In the genomic region with DNA sequence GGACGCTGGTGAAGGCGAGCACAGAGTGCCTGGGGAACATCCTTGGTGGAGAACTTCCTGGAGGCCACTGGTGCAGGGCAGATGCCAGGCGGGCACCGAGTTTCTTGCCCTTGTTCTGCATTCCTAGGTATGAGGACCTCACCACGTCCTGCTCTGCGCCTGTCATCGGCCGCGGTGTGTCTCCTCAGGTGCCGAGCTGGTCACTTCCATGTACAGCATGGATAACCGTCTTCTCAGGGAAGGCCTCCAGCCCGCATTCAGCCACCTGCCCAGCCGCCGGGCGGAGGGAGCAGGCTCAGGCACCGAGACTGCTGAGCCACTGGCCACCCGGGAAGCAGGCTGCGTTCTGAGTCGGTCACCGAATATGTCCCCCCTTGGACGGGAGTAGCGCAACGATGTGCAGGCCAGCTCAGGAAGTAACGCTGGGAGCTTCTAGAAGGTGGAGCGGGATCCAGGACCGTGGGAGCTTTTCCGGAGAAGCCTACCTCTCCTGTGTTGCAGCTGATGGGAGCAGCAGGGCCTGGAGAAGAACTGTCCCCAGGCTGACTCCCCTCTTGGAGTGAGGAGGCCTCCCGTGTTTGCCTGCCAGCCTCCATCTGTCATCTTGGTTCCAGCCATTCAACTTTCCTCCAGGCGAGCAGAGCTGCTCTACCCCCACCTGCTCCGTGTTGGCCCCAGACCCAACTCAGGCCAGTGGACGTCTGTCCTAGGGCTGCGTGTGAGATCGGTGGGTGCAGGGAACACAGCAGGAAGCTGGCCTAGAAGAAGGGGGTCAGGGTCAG, we compare ENCODE assay signal across 10 cellular contexts. TPM values are rescaled to one million over a fixed set of nuclear protein-coding genes. Genes with fewer than 3 reads are reported as not detected.
A peak's percentile ranks its signal among the peaks of the same experiment; 100 is the strongest.
DNase-seq lines count a peak whose midpoint lies in the region; ATAC-seq, FAIRE-seq and TF ChIP-seq lines count a peak whose summit lies in the region.
"Had no signal": no experiment of that assay in that cellular context is flagged by ENCODE, and none has a peak within 500 bp of the region (broad histone marks: within the 10 kb centered on the region; RNA-seq: fewer than 3 reads in every experiment).

No MANE protein-coding gene starts in this region.

- H3K27ac ChIP-seq in 22Rv1 (peak overlapping the region; percentile 44; the same call in 1 of the 2 replicates), lower lobe of right lung (peak overlapping the region; percentile 79), Karpas-422 (ENCODE audit: low read length) (no peak overlapping the region)
- no peak overlapping the region for H3K27ac ChIP-seq in BLaER1 treated with 17β-estradiol and CSF1 and Interleukin-3, amounts not matched to agents 10 nM and 100 nM

- CTCF ChIA-PET in activated B cell treated with CpG ODN at 0.5 μM for 24 hours (lab: Charles Lee): interaction anchor here (1.3 kb wide), 1 partner anchor 9 kb away, joined by 3 read pairs; no protein-coding TSS in a partner anchor

- H3K4me3 ChIP-seq in BLaER1 treated with 17β-estradiol and CSF1 and Interleukin-3, amounts not matched to agents 10 nM and 100 nM: peak overlapping the region in 5 of 10 experiments; percentile 66 to 79 (median 74); a peak in 7 of 20 replicates
- H3K4me3 ChIP-seq in lower lobe of right lung (peak overlapping the region; percentile 62), Karpas-422 (ENCODE audit: low read length) (no peak overlapping the region)
- H3K4me3 ChIP-seq: mucosa of descending colon had no signal

- peaks cover 73 to 97% (median 96%) of the 10 kb centered on the region in 11 experiments for H3K27me3 ChIP-seq in BLaER1 treated with 17β-estradiol and CSF1 and Interleukin-3, amounts not matched to agents 10 nM and 100 nM
- H3K27me3 ChIP-seq in lower lobe of right lung (ENCODE audit: low read depth) (peaks cover 2% of the 10 kb centered on the region), Karpas-422 (ENCODE audit: low read length) (no peaks in the 10 kb centered on the region)

- no peak for DNase-seq in activated B cell treated with CpG ODN at 0.5 μM for 24 hours
- DNase-seq in lower lobe of right lung: peak; percentile 48
- DNase-seq in EL: no peak
- no peak for DNase-seq in ecto neural progenitor cell (ENCODE audit: low spot score)
- DNase-seq in RCC 7860 (ENCODE audit: low spot score): no peak
- DNase-seq in Karpas-422: no peak
- DNase-seq: activated T-cell treated with anti-CD3 and anti-CD28 coated beads for 4 hours had no signal

- H3K9ac ChIP-seq in BLaER1 treated with 17β-estradiol and CSF1 and Interleukin-3, amounts not matched to agents 10 nM and 100 nM: peak overlapping the region in 3 of 11 experiments; percentile 15 to 73 (median 67); a peak in 2 of 22 replicates
- no peak overlapping the region for H3K9ac ChIP-seq in Karpas-422 (ENCODE audit: low read length)

- POLR2A ChIA-PET in activated B cell treated with CpG ODN at 0.5 μM for 24 hours (lab: Charles Lee): no interaction called here

- peaks cover 12% of the 10 kb centered on the region for H3K4me1 Mint-ChIP-seq in activated B cell treated with CpG ODN at 0.5 μM for 24 hours

- no peaks in the 10 kb centered on the region for H3K36me3 Mint-ChIP-seq in activated B cell treated with CpG ODN at 0.5 μM for 24 hours (ENCODE audit: low read depth)

- TF ChIP-seq CTCF in 22Rv1 (IDR thresholded peaks at IDR 0.05) (no peak), activated B cell treated with CpG ODN at 0.5 μM for 24 hours (IDR thresholded peaks at IDR 0.05) (no peak), lower lobe of right lung (IDR thresholded peaks at IDR 0.05) (no peak)

- no peaks in the 10 kb centered on the region for H3K9me3 Mint-ChIP-seq in activated B cell treated with CpG ODN at 0.5 μM for 24 hours

- H3K27me3 Mint-ChIP-seq in activated B cell treated with CpG ODN at 0.5 μM for 24 hours: peaks cover 40% of the 10 kb centered on the region

- no peaks in the 10 kb centered on the region for H3K9me3 ChIP-seq in BLaER1 treated with 17β-estradiol and CSF1 and Interleukin-3, amounts not matched to agents 10 nM and 100 nM (replicated peaks in 1 of 11)
- no peaks in the 10 kb centered on the region for H3K9me3 ChIP-seq in lower lobe of right lung
- H3K9me3 ChIP-seq in Karpas-422 (ENCODE audit: low read length): no peaks in the 10 kb centered on the region
- H3K9me3 ChIP-seq: mucosa of descending colon had no signal

- H2AFZ ChIP-seq in Karpas-422 (ENCODE audit: low read length): no peak overlapping the region

- H3K9me2 ChIP-seq in Karpas-422 (replicated peaks; ENCODE audit: insufficient read depth, low read length): no peaks in the 10 kb centered on the region

- peak overlapping the region; percentile 78 for H3K4me3 Mint-ChIP-seq in activated B cell treated with CpG ODN at 0.5 μM for 24 hours

- peaks cover 26 to 56% (median 44%) of the 10 kb centered on the region in 10 experiments for H3K4me1 ChIP-seq in BLaER1 treated with 17β-estradiol and CSF1 and Interleukin-3, amounts not matched to agents 10 nM and 100 nM
- peaks cover 66% of the 10 kb centered on the region for H3K4me1 ChIP-seq in lower lobe of right lung
- H3K4me1 ChIP-seq in Karpas-422 (ENCODE audit: low read length): peaks cover 5% of the 10 kb centered on the region

- peaks cover 0 to 18% (median 0%) of the 10 kb centered on the region in 11 experiments; a peak in 3 of 22 replicates for H3K36me3 ChIP-seq in BLaER1 treated with 17β-estradiol and CSF1 and Interleukin-3, amounts not matched to agents 10 nM and 100 nM
- H3K36me3 ChIP-seq in lower lobe of right lung (peaks cover 4% of the 10 kb centered on the region), Karpas-422 (ENCODE audit: insufficient read depth, low read length) (no peaks in the 10 kb centered on the region)

- H4K20me1 ChIP-seq in BLaER1 treated with 17β-estradiol and CSF1 and Interleukin-3, amounts not matched to agents 10 nM and 100 nM: peaks cover 4 to 79% (median 32%) of the 10 kb centered on the region in 11 experiments; a peak in 20 of 22 replicates
- H4K20me1 ChIP-seq in Karpas-422 (ENCODE audit: insufficient read depth, low read depth, low read length): no peaks in the 10 kb centered on the region

- no peaks in the 10 kb centered on the region for H3K79me2 ChIP-seq in Karpas-422 (ENCODE audit: low read length)

- H3K4me2 ChIP-seq in BLaER1 treated with 17β-estradiol and CSF1 and Interleukin-3, amounts not matched to agents 10 nM and 100 nM: peak overlapping the region; percentile 80 to 100 (median 98); a peak in 19 of 22 replicates
- no peak overlapping the region for H3K4me2 ChIP-seq in Karpas-422 (ENCODE audit: low read depth, low read length, poor library complexity, severe bottlenecking)

- FAIRE-seq in RCC 7860 (lab: Jason Lieb, UNC): no peak

- no peak overlapping the region for H3K27ac Mint-ChIP-seq in activated B cell treated with CpG ODN at 0.5 μM for 24 hours

- ATAC-seq in activated B cell treated with CpG ODN at 0.5 μM for 24 hours (ENCODE audit: low read depth) (no peak), lower lobe of right lung (no peak)
- ATAC-seq: mucosa of descending colon had no signal

- intact Hi-C loops in activated B cell treated with CpG ODN at 0.5 μM for 24 hours (cut with micrococcal nuclease) (no loop called here), lower lobe of right lung (cut with DNase I) (no loop called here)

RNA-seq across cellular contexts. Expression of gene BAIAP2, which starts 2.1 kb away (rescaled TPM):
- total RNA-seq in activated B cell treated with CpG ODN at 0.5 μM for 24 hours: 5.3 and 6.8 TPM in 2 replicates
- total RNA-seq in lower lobe of right lung: 119 TPM
- total RNA-seq in Karpas-422 (2014; rRNA removed; shearing (Covaris generic); ENCODE audit: low replicate concordance): not detected in 2 replicates

RNA-seq across cellular contexts. Expression of gene CHMP6, which starts 41.2 kb away (rescaled TPM):
- 35.1 and 36.6 TPM in 2 replicates for total RNA-seq in activated B cell treated with CpG ODN at 0.5 μM for 24 hours
- 28.8 TPM for total RNA-seq in lower lobe of right lung
- total RNA-seq in Karpas-422 (2014; rRNA removed; shearing (Covaris generic); ENCODE audit: low replicate concordance): 16.1 and 23.1 TPM in 2 replicates

Comparison
In these comparisons a context has a peak if more than half of its experiments do, and no peak if none do; other contexts are left out.
1. H3K27ac ChIP-seq: peak in 22Rv1 (single experiment) and lower lobe of right lung (single experiment); none in BLaER1 treated with 17β-estradiol and CSF1 and Interleukin-3, amounts not matched to agents 10 nM and 100 nM (0 of 11) and Karpas-422 (single experiment).
2. RNA of gene BAIAP2, which starts 2.1 kb away (total RNA-seq): 119 TPM in lower lobe of right lung (single experiment); 5.3 to 6.8 TPM in activated B cell treated with CpG ODN at 0.5 μM for 24 hours and not detected in Karpas-422; every median in the first group is over 10 times any median in the second.